19 cellular contexts compared by ENCODE assay signal in the genomic region with DNA sequence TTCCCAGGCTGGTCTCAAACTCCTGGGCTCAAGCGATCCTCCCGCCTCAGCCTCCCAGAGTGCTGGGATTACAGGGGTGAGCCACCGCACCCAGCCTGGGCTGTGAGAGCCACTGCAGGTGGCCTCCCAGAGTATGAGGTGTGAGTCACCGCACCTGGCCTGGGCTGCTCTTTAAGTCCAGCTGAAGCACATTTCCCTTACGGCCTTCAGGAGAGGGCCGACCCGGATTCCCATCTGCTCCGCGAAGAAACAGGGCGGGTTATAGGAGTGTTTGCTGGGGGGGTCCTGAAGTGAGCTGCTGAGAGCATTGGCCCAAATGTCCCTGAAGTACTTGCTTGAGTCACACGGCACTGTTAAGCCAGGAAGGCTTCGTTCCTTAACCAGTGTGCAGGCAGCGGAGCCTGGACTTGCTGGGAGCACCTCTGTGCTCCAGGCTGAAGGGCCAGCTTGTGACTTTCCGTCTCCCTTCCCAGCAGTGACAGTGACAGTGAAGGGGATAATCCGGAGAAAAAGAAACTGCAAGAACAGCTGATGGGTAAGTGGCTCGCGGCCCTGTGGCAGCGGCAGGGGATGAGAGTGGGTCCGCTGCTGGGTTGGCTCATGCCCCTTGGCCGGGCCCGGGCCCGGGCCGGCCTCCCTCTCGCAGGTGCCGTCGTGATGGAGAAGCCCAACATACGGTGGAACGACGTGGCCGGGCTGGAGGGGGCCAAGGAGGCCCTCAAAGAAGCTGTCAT. TPM values are rescaled to one million over a fixed set of nuclear protein-coding genes. Genes with fewer than 3 reads are reported as not detected.
"Had no signal": no experiment of that assay in that cellular context is flagged by ENCODE, and none has a peak within 500 bp of the region (broad histone marks: within the 10 kb centered on the region; RNA-seq: fewer than 3 reads in every experiment).

No MANE protein-coding gene starts in this region.

- ATAC-seq: activated CD4-positive, CD25-positive, alpha-beta regulatory T cell treated with anti-CD3 and anti-CD28 coated beads, Interleukin-2, amount 50 U/mL, for 24 hours; activated T-cell treated with anti-CD3 and anti-CD28 coated beads, Interleukin-2, amount 50 U/mL, for 72 hours; left colon had no signal

- H3K4me1 ChIP-seq: breast epithelium, neural progenitor cell, parathyroid adenoma had no signal

- H3K27ac ChIP-seq: breast epithelium, neural progenitor cell, parathyroid adenoma had no signal

- H3K27me3 ChIP-seq: breast epithelium, dorsolateral prefrontal cortex, neural progenitor cell had no signal

- H3K4me3 ChIP-seq: breast epithelium, dorsolateral prefrontal cortex, lung, neural progenitor cell had no signal

- H3K36me3 ChIP-seq: neural progenitor cell had no signal

- DNase-seq: activated CD4-positive, alpha-beta T cell treated with anti-CD3 and anti-CD28 coated beads, Interleukin-2, amount 50 U/mL, for 4 hours; activated gamma-delta T cell; activated T-cell treated with anti-CD3 and anti-CD28 coated beads, Interleukin-2, amount 50 U/mL, for 72 hours; endodermal cell; left colon; midbrain; stimulated activated CD4-positive, alpha-beta T cell treated with anti-CD3 and anti-CD28 coated beads, Interleukin-4, amount 100 ng/mL, for 1 hour; stimulated activated naive CD4-positive, alpha-beta T cell treated with Interleukin-2 at 50 U/mL for 16 hours; substantia nigra; T1000 had no signal

- H3K9me3 ChIP-seq: breast epithelium had no signal

RNA-seq across cellular contexts. Expression of a gene that starts 33.2 kb away (rescaled TPM):
- total RNA-seq: epithelial cell of proximal tubule, myocyte, skeletal muscle tissue had no signal
